ENCODE assay signal across 12 cellular contexts in genomic region chr5:128199104-128199503, GRCh38.
A peak's percentile ranks its signal among the peaks of the same experiment; 100 is the strongest.
DNase-seq lines count a peak whose midpoint lies in the region; TF ChIP-seq lines count a peak whose summit lies in the region.
"Had no signal": no experiment of that assay in that cellular context is flagged by ENCODE, and none has a peak within 500 bp of the region (broad histone marks: within the 10 kb centered on the region; RNA-seq: fewer than 3 reads in every experiment).

No MANE protein-coding gene starts in this region.

- no peaks in the 10 kb centered on the region for H3K36me3 ChIP-seq in H7 (replicated peaks; ENCODE audit: control insufficient read depth, insufficient read depth, low read length)
- H3K36me3 ChIP-seq: adrenal gland, BLaER1 had no signal

- H3K4me3 ChIP-seq in cardiac fibroblast (replicated peaks in 1 of 2; ENCODE audit: low read depth in 2 of 2, low read length in 2 of 2) = no peak overlapping the region
- no peak overlapping the region for H3K4me3 ChIP-seq in H7 (ENCODE audit: insufficient read depth, low read depth, low read length)
- H3K4me3 ChIP-seq: adrenal gland, BLaER1 had no signal

- in situ Hi-C loops in Caki2 (cut with HindIII; ENCODE audit: low pct_unique_long_range_greater_than_20kb, low sequenced_read_pairs) (no loop called here), KBM-7 (cut with MboI; ENCODE audit: low pct_unique_long_range_greater_than_20kb, low sequenced_read_pairs) (no loop called here)

- no peak for TF ChIP-seq CTCF in cardiac fibroblast (IDR thresholded peaks at IDR 0.05; ENCODE audit: low read depth, low read length)

- H3K27me3 ChIP-seq in H7 (ENCODE audit: control insufficient read depth, insufficient read depth, low read length) = no peaks in the 10 kb centered on the region; the same call in 1 of the 2 replicates
- H3K27me3 ChIP-seq: adrenal gland, BLaER1 had no signal

- DNase-seq in Caki2 (ENCODE audit: low read depth) = peak; percentile 88
- peak; percentile 47 for DNase-seq in LoVo (ENCODE audit: low spot score)
- DNase-seq in cardiac fibroblast (ENCODE audit: low read depth in 2 of 2) = peak; percentile 30 to 90
- DNase-seq in mucosa of gallbladder (ENCODE audit: low spot score) = peak; percentile 50
- DNase-seq in NCI-H524 (lab: John Stamatoyannopoulos, UW) = no peak
- DNase-seq in NK-92 treated with Interleukin-12 subunit alpha and Interleukin-12 subunit beta, amount 100 ng/mL, for 24 hours (lab: John Stamatoyannopoulos, UW) = no peak
- DNase-seq in H7 = no peak
- no peak for DNase-seq in KBM-7
- DNase-seq: adrenal gland, Kasumi-1, NCI-H2171 had no signal

Comparison
In these comparisons a context has a peak if more than half of its experiments do, and no peak if none do; other contexts are left out.
1. DNase-seq: peak in Caki2 (single experiment), LoVo (single experiment), cardiac fibroblast (2 of 2) and mucosa of gallbladder (single experiment); none in NCI-H524 (0 of 2), NK-92 treated with Interleukin-12 subunit alpha and Interleukin-12 subunit beta, amount 100 ng/mL, for 24 hours (single experiment), H7 (single experiment) and KBM-7 (single experiment).